8 cellular contexts compared by ENCODE assay signal in the genomic region with DNA sequence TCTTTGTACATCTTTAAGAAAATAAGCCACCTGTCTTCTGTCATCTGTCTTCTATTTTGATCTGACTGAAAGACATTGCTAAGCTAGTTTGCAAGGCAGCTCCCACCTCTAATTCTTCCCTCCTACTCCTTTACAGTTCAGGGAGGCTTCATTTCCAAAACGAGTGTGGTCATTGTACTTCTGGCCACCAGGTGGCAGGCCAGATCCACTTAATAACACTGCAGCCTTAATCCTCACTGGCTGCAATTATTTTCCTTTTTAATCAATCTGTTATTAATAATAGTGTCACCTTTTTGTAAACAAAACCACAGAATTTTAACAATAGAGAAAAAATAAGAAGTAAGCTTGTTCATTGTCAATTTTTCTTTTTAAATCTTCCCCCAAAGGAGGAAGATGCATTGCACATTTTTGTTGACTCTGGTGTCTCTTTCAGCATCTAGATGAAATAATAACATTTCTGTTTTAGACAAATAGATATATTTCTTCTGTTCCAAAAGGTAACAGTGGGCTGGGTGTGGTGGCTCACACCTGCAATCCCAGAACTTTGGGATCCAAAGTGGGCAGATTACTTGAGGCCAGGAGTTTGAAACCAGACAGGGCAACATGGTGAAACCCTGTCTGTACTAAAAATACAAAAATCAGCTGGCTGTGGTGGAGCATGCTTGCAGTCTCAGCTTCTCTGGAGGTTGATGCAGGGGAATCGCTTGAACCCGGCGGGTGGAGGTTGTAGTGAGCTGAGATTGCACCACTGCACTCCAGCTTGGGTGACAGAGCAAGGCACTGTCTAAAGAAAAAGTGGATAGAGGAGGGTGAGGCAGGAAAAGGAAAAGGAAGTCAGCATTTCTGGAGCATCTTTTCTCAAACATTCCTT. TPM values are rescaled to one million over a fixed set of nuclear protein-coding genes. Genes with fewer than 3 reads are reported as not detected.
DNase-seq lines count a peak whose midpoint lies in the region; ATAC-seq, FAIRE-seq and TF ChIP-seq lines count a peak whose summit lies in the region.

No MANE protein-coding gene starts in this region.

- H3K27me3 ChIP-seq in foreskin keratinocyte (no peaks in the 10 kb centered on the region), pancreas (no peaks in the 10 kb centered on the region)

- no peaks in the 10 kb centered on the region for H3K9me3 ChIP-seq in pancreas

- intact Hi-C loops in pancreas (cut with DNase I) = loop anchor here in 2 of 3 donors (5.0 to 10.0 kb wide), 2 partner anchors 319 to 331 kb away; no protein-coding TSS in a partner anchor

- FAIRE-seq in pancreas (lab: Jason Lieb, UNC) = peak; percentile 94

- WGBS in pancreas, 2 donors = 41 to 53% methylated on average over 4 of the region's 4 CpGs

- peak; percentile 51; the same call in 1 of the 2 replicates for TF ChIP-seq CTCF in GM12875 (IDR thresholded peaks at IDR 0.05; ENCODE audit: borderline replicate concordance, insufficient read depth, low read depth, low read length)
- peak; percentile 83 for TF ChIP-seq CTCF in foreskin keratinocyte (conservative IDR thresholded peaks at IDR 0.05)
- TF ChIP-seq CTCF in pancreas (IDR thresholded peaks at IDR 0.05) = peak; percentile 63 to 85 (median 78)

- H3K36me3 Mint-ChIP-seq in activated T-cell treated with anti-CD3 and anti-CD28 coated beads, Interleukin-2, amount 50 U/mL, for 24 hours (ENCODE audit: low read depth) = peaks cover 9% of the 10 kb centered on the region

- peak overlapping the region; percentile 24 for H3K27ac Mint-ChIP-seq in activated T-cell treated with anti-CD3 and anti-CD28 coated beads, Interleukin-2, amount 50 U/mL, for 24 hours

- no peaks in the 10 kb centered on the region for H3K36me3 ChIP-seq in pancreas

- peak; percentile 51 for DNase-seq in AG08396 (ENCODE audit: low spot score)
- peak; percentile 20 to 59 for DNase-seq in NCI-H526 (lab: John Stamatoyannopoulos, UW)
- peak; percentile 64 for DNase-seq in activated T-cell treated with anti-CD3 and anti-CD28 coated beads, Interleukin-2, amount 50 U/mL, for 24 hours
- peak in 1 of 2 donors; percentile 30 for DNase-seq in foreskin keratinocyte
- peak in 1 of 6 donors; percentile 31 for DNase-seq in pancreas
- DNase-seq in NK-92 treated with Interleukin-12 subunit alpha and Interleukin-12 subunit beta, amount 100 ng/mL, for 24 hours (lab: John Stamatoyannopoulos, UW) = no peak

- H3K27me3 Mint-ChIP-seq in activated T-cell treated with anti-CD3 and anti-CD28 coated beads, Interleukin-2, amount 50 U/mL, for 24 hours = peaks cover 4% of the 10 kb centered on the region

- H3K27ac ChIP-seq in foreskin keratinocyte (no peak overlapping the region), pancreas (no peak overlapping the region)

- peaks cover 9% of the 10 kb centered on the region for H3K4me1 Mint-ChIP-seq in activated T-cell treated with anti-CD3 and anti-CD28 coated beads, Interleukin-2, amount 50 U/mL, for 24 hours (ENCODE audit: low read depth)

- H3K4me3 ChIP-seq in GM12875 (ENCODE audit: low read depth, low read length) = no peak overlapping the region
- no peak overlapping the region for H3K4me3 ChIP-seq in pancreas

- H3K9me3 Mint-ChIP-seq in activated T-cell treated with anti-CD3 and anti-CD28 coated beads, Interleukin-2, amount 50 U/mL, for 24 hours = peaks cover 8% of the 10 kb centered on the region

- no peak overlapping the region for H3K4me3 Mint-ChIP-seq in activated T-cell treated with anti-CD3 and anti-CD28 coated beads, Interleukin-2, amount 50 U/mL, for 24 hours

- ATAC-seq in foreskin keratinocyte (peak; percentile 71), pancreas (peak; percentile 76 to 88 (median 86)), HG03045 (IDR thresholded peaks at IDR 0.05; ENCODE audit: unreplicated experiment) (no peak)

- no peaks in the 10 kb centered on the region for H3K4me1 ChIP-seq in foreskin keratinocyte
- H3K4me1 ChIP-seq in pancreas = no peaks in the 10 kb centered on the region

RNA-seq across cellular contexts. Expression of a gene that starts 23.3 kb away (rescaled TPM):
- total RNA-seq in foreskin keratinocyte (9.0 and 12.1 TPM in 2 replicates), pancreas (100 to 1,000 TPM in 1 of 6 donors, 10 to 100 TPM in 5; 51.1 to 111 (median 58.8) TPM)
- polyA plus RNA-seq in foreskin keratinocyte (8.7 and 9.8 TPM in 2 replicates), pancreas (10 to 100 TPM; 53.1 to 92.7 TPM)

RNA-seq across cellular contexts. Expression of a gene that starts 57.2 kb away (rescaled TPM):
- total RNA-seq in foreskin keratinocyte = not detected in 2 replicates
- polyA plus RNA-seq in foreskin keratinocyte = not detected in 2 replicates
- 1 to 10 TPM in 1 of 6 donors, under 1 TPM in 1, not detected in 4; 0.28 to 2.2 TPM for total RNA-seq in pancreas
- under 1 TPM in 1 of 2 donors, not detected in 1; 0.30 TPM for polyA plus RNA-seq in pancreas
